In genomic region chrX:70527053-70527452, GRCh38 we compare ENCODE assay signal across 20 cellular contexts.
A peak's percentile ranks its signal among the peaks of the same experiment; 100 is the strongest.
DNase-seq lines count a peak whose midpoint lies in the region; ATAC-seq, FAIRE-seq and TF ChIP-seq lines count a peak whose summit lies in the region.
"Had no signal": no experiment of that assay in that cellular context is flagged by ENCODE, and none has a peak within 500 bp of the region (broad histone marks: within the 10 kb centered on the region; RNA-seq: fewer than 3 reads in every experiment).

No MANE protein-coding gene starts in this region.

- H3K27me3 ChIP-seq in BLaER1 treated with 17β-estradiol and CSF1 and Interleukin-3, amounts not matched to agents 10 nM and 100 nM = peaks cover 62 to 99% (median 92%) of the 10 kb centered on the region in 11 experiments
- no peaks in the 10 kb centered on the region for H3K27me3 ChIP-seq in left lung
- no peaks in the 10 kb centered on the region for H3K27me3 ChIP-seq in effector memory CD4-positive, alpha-beta T cell (replicated peaks; ENCODE audit: control insufficient read depth, insufficient read depth, low read length, poor library complexity, severe bottlenecking)
- no peaks in the 10 kb centered on the region for H3K27me3 ChIP-seq in aorta (ENCODE audit: control insufficient read depth in 1 of 2, insufficient read depth in 2 of 2, low read length in 1 of 2)
- H3K27me3 ChIP-seq: MG63 had no signal

- H3K9me3 ChIP-seq in BLaER1 treated with 17β-estradiol and CSF1 and Interleukin-3, amounts not matched to agents 10 nM and 100 nM (replicated peaks in 1 of 11) = peaks cover 0 to 20% (median 1%) of the 10 kb centered on the region in 11 experiments; a peak in 6 of 22 replicates
- H3K9me3 ChIP-seq in left lung (no peaks in the 10 kb centered on the region), aorta (ENCODE audit: control insufficient read depth, low read length) (no peaks in the 10 kb centered on the region)
- no peaks in the 10 kb centered on the region for H3K9me3 ChIP-seq in effector memory CD4-positive, alpha-beta T cell (ENCODE audit: control insufficient read depth, low read length)
- H3K9me3 ChIP-seq: MG63, SK-N-SH had no signal

- no peak overlapping the region for H3K4me3 ChIP-seq in BLaER1 treated with 17β-estradiol and CSF1 and Interleukin-3, amounts not matched to agents 10 nM and 100 nM
- H3K4me3 ChIP-seq in left lung (no peak overlapping the region), aorta (ENCODE audit: low read length in 2 of 2) (no peak overlapping the region)
- H3K4me3 ChIP-seq in effector memory CD4-positive, alpha-beta T cell (ENCODE audit: insufficient read depth, low read depth, low read length, poor library complexity, severe bottlenecking) = no peak overlapping the region
- H3K4me3 ChIP-seq: MG63, PC-9 had no signal

- peak overlapping the region in 8 of 11 experiments; percentile 15 to 81 (median 66); a peak in 12 of 22 replicates for H3K9ac ChIP-seq in BLaER1 treated with 17β-estradiol and CSF1 and Interleukin-3, amounts not matched to agents 10 nM and 100 nM
- H3K9ac ChIP-seq: SK-N-SH had no signal

- TF ChIP-seq POLR2A in GM12891 (IDR thresholded peaks at IDR 0.05; ENCODE audit: low read depth, low read length) = no peak

- peak; percentile 64 for FAIRE-seq in GM12891 (lab: Jason Lieb, UNC)

- DNase-seq in GM12891 (ENCODE audit: insufficient read length, low spot score) (no peak), HT-29 (ENCODE audit: low spot score) (peak; percentile 48), left lung (no peak), aorta (no peak), NOMO-1 treated with dmso at 0.1 percent for 144 hours (lab: John Stamatoyannopoulos, UW; ENCODE audit: unreplicated experiment) (no peak)
- no peak for DNase-seq in effector memory CD4-positive, alpha-beta T cell
- DNase-seq: CD8-positive, alpha-beta memory T cell; DMS79; Kasumi-1; MG63; NCI-H1417; NCI-H1694 treated with DMSO at 0.1 percent for 48 hours; NCI-H2081 treated with DMSO at 0.1 percent for 48 hours; NCI-H446; NCI-H526; PC-9; SIG-M5; SK-N-SH had no signal

- H3K4me2 ChIP-seq in BLaER1 treated with 17β-estradiol and CSF1 and Interleukin-3, amounts not matched to agents 10 nM and 100 nM = peak overlapping the region in 10 of 11 experiments; percentile 2 to 81 (median 58); a peak in 13 of 22 replicates
- H3K4me2 ChIP-seq: PC-9, SK-N-SH had no signal

- H3K4me1 ChIP-seq in BLaER1 treated with 17β-estradiol and CSF1 and Interleukin-3, amounts not matched to agents 10 nM and 100 nM = peaks cover 3 to 46% (median 30%) of the 10 kb centered on the region in 10 experiments; a peak in 19 of 20 replicates
- no peaks in the 10 kb centered on the region for H3K4me1 ChIP-seq in left lung
- no peaks in the 10 kb centered on the region for H3K4me1 ChIP-seq in effector memory CD4-positive, alpha-beta T cell (ENCODE audit: control insufficient read depth, insufficient read depth, low read length, poor library complexity, severe bottlenecking)
- H3K4me1 ChIP-seq in aorta (ENCODE audit: control insufficient read depth in 1 of 2, insufficient read depth in 2 of 2, low read length in 2 of 2) = no peaks in the 10 kb centered on the region

- no peaks in the 10 kb centered on the region for H4K20me1 ChIP-seq in BLaER1 treated with 17β-estradiol and CSF1 and Interleukin-3, amounts not matched to agents 10 nM and 100 nM

- TF ChIP-seq CTCF in left lung (IDR thresholded peaks at IDR 0.05) = no peak

- H3K27ac ChIP-seq in BLaER1 treated with 17β-estradiol and CSF1 and Interleukin-3, amounts not matched to agents 10 nM and 100 nM = peak overlapping the region in 9 of 11 experiments; percentile 63 to 93 (median 91); a peak in 18 of 22 replicates
- H3K27ac ChIP-seq in left lung (no peak overlapping the region), aorta (ENCODE audit: low read depth in 1 of 2, low read length in 2 of 2) (no peak overlapping the region)
- H3K27ac ChIP-seq in effector memory CD4-positive, alpha-beta T cell (ENCODE audit: insufficient read depth, low read length, poor library complexity, severe bottlenecking) = no peak overlapping the region
- H3K27ac ChIP-seq: C4-2B, PC-9 had no signal

- ATAC-seq in left lung (peak; percentile 18), aorta (ENCODE audit: low FRiP score) (no peak)

- intact Hi-C loops in left lung (cut with DNase I) = no loop called here
- intact Hi-C loops in aorta (cut with DNase I) = no loop called here

- H3K36me3 ChIP-seq in BLaER1 treated with 17β-estradiol and CSF1 and Interleukin-3, amounts not matched to agents 10 nM and 100 nM = no peaks in the 10 kb centered on the region
- H3K36me3 ChIP-seq in left lung = no peaks in the 10 kb centered on the region
- no peaks in the 10 kb centered on the region for H3K36me3 ChIP-seq in effector memory CD4-positive, alpha-beta T cell (ENCODE audit: control insufficient read depth, insufficient read depth, low read length)
- no peaks in the 10 kb centered on the region for H3K36me3 ChIP-seq in aorta (ENCODE audit: control insufficient read depth in 1 of 2, insufficient read depth in 2 of 2, low read length in 1 of 2)
- H3K36me3 ChIP-seq: MG63 had no signal

TF ChIP-seq in GM12891, 5 proteins besides CTCF, POLR2A, EP300 and RAD21:
- no peak for TF ChIP-seq SPI1 (IDR thresholded peaks at IDR 0.05; ENCODE audit: low read depth, low read length)
- TF ChIP-seq PAX5 (IDR thresholded peaks at IDR 0.05; ENCODE audit: insufficient read depth, low read length, severe bottlenecking) = no peak
- TF ChIP-seq POLR2AphosphoS5 (IDR thresholded peaks at IDR 0.05; ENCODE audit: low read depth, low read length) = no peak
- TF ChIP-seq TAF1 (IDR thresholded peaks at IDR 0.05; ENCODE audit: low read depth, low read length) = no peak
- TF ChIP-seq POU2F2 (IDR thresholded peaks at IDR 0.05; ENCODE audit: low read depth, low read length) = no peak

Comparison
In these comparisons a context has a peak if more than half of its experiments do, and no peak if none do; other contexts are left out.
1. H3K27ac ChIP-seq: peak in BLaER1 treated with 17β-estradiol and CSF1 and Interleukin-3, amounts not matched to agents 10 nM and 100 nM (9 of 11); none in left lung (0 of 2), effector memory CD4-positive, alpha-beta T cell (single experiment) and aorta (0 of 2).